Comparison of ENCODE assay signal across 26 cellular contexts in genomic region chr6:151051164-151051563, GRCh38.
DNase-seq lines count a peak whose midpoint lies in the region; ATAC-seq and TF ChIP-seq lines count a peak whose summit lies in the region.
"Had no signal": no experiment of that assay in that cellular context is flagged by ENCODE, and none has a peak within 500 bp of the region (broad histone marks: within the 10 kb centered on the region; RNA-seq: fewer than 3 reads in every experiment).

No MANE protein-coding gene starts in this region.

- DNase-seq in activated CD4-positive, alpha-beta T cell treated with anti-CD3 and anti-CD28 coated beads for 36 hours = peak; percentile 14
- no peak for DNase-seq in activated CD4-positive, alpha-beta T cell treated with anti-CD3 and anti-CD28 coated beads, Interleukin-2, amount 10 ng/mL, durations not matched to agents 24 days and 14 days
- DNase-seq in AG04450 (ENCODE audit: low read depth, low spot score) (no peak), mesothelial cell of epicardium (ENCODE audit: low spot score in 2 of 2, unreplicated experiment in 2 of 2) (no peak)
- peak; percentile 29 for DNase-seq in activated naive CD8-positive, alpha-beta T cell treated with anti-CD3 and anti-CD28 coated beads, Interleukin-2, amount 50 U/mL, for 24 hours
- DNase-seq: BE2C; CD8-positive, alpha-beta memory T cell; DMS79 treated with DMSO at 0.1 percent for 48 hours; GF-D8; GOT3; KBM-7; MG63; NCI-H1105 treated with DMSO at 0.1 percent for 48 hours; NCI-H2029; NCI-H446 treated with DMSO at 0.1 percent for 48 hours; NCI-H526; NCI-H82; NK-92 treated with Interleukin-12 subunit alpha and Interleukin-12 subunit beta, amount 100 ng/mL, for 24 hours; PC-9; RPMI8226; SHP77 had no signal

- no peaks in the 10 kb centered on the region; the same call in 1 of the 2 replicates for H3K9me3 ChIP-seq in AG04450 (ENCODE audit: control insufficient read depth, insufficient read depth, low read length)
- H3K9me3 ChIP-seq: BE2C, MG63 had no signal

- ATAC-seq in activated CD4-positive, alpha-beta T cell treated with anti-CD3 and anti-CD28 coated beads for 36 hours = peak; percentile 12
- ATAC-seq in activated naive CD8-positive, alpha-beta T cell treated with anti-CD3 and anti-CD28 coated beads, Interleukin-2, amount 50 U/mL, for 24 hours = peak; percentile 84
- no peak for ATAC-seq in HG03442 (IDR thresholded peaks at IDR 0.05; ENCODE audit: unreplicated experiment)
- no peak for ATAC-seq in HG02759 (IDR thresholded peaks at IDR 0.05; ENCODE audit: unreplicated experiment)
- no peak for ATAC-seq in GM18520 (IDR thresholded peaks at IDR 0.05; ENCODE audit: unreplicated experiment)

- peaks cover 58% of the 10 kb centered on the region for H3K36me3 Mint-ChIP-seq in activated CD4-positive, alpha-beta T cell treated with anti-CD3 and anti-CD28 coated beads for 36 hours (ENCODE audit: low read depth)
- peaks cover 45% of the 10 kb centered on the region for H3K36me3 Mint-ChIP-seq in activated CD4-positive, alpha-beta T cell treated with anti-CD3 and anti-CD28 coated beads, Interleukin-2, amount 10 ng/mL, durations not matched to agents 24 days and 14 days (ENCODE audit: low read depth)
- peaks cover 52% of the 10 kb centered on the region for H3K36me3 Mint-ChIP-seq in activated naive CD8-positive, alpha-beta T cell treated with anti-CD3 and anti-CD28 coated beads, Interleukin-2, amount 50 U/mL, for 24 hours (ENCODE audit: low read depth)
- peaks cover 14% of the 10 kb centered on the region for H3K36me3 Mint-ChIP-seq in mesothelial cell of epicardium

- POLR2A ChIA-PET in activated CD4-positive, alpha-beta T cell treated with anti-CD3 and anti-CD28 coated beads for 36 hours (lab: Charles Lee) = interaction anchor here (0.6 kb wide), 2 partner anchors 65 to 213 kb away, joined by 3 read pairs; no protein-coding TSS in a partner anchor
- POLR2A ChIA-PET in AG04450 (lab: Yijun Ruan, JAX) = no interaction called here

- no peak overlapping the region for H3K27ac Mint-ChIP-seq in activated CD4-positive, alpha-beta T cell treated with anti-CD3 and anti-CD28 coated beads for 36 hours
- H3K27ac Mint-ChIP-seq in activated CD4-positive, alpha-beta T cell treated with anti-CD3 and anti-CD28 coated beads, Interleukin-2, amount 10 ng/mL, durations not matched to agents 24 days and 14 days = no peak overlapping the region
- H3K27ac Mint-ChIP-seq in activated naive CD8-positive, alpha-beta T cell treated with anti-CD3 and anti-CD28 coated beads, Interleukin-2, amount 50 U/mL, for 24 hours = peak overlapping the region; percentile 68
- peak overlapping the region; percentile 96 for H3K27ac Mint-ChIP-seq in mesothelial cell of epicardium
- H3K27ac Mint-ChIP-seq: CD8-positive, alpha-beta memory T cell had no signal

- CTCF ChIA-PET in activated CD4-positive, alpha-beta T cell treated with anti-CD3 and anti-CD28 coated beads for 36 hours (lab: Charles Lee) = no interaction called here
- CTCF ChIA-PET in AG04450 (lab: Charles Lee) = interaction anchor here (3.3 kb wide), 1 partner anchor 273 kb away, joined by 14 read pairs; no protein-coding TSS in a partner anchor

- no peaks in the 10 kb centered on the region for H3K27me3 ChIP-seq in AG04450 (ENCODE audit: control insufficient read depth, insufficient read depth, low read length)
- H3K27me3 ChIP-seq: BE2C, MG63 had no signal

- no peaks in the 10 kb centered on the region for H3K4me1 Mint-ChIP-seq in activated CD4-positive, alpha-beta T cell treated with anti-CD3 and anti-CD28 coated beads for 36 hours
- no peaks in the 10 kb centered on the region for H3K4me1 Mint-ChIP-seq in activated CD4-positive, alpha-beta T cell treated with anti-CD3 and anti-CD28 coated beads, Interleukin-2, amount 10 ng/mL, durations not matched to agents 24 days and 14 days
- peaks cover 13% of the 10 kb centered on the region for H3K4me1 Mint-ChIP-seq in activated naive CD8-positive, alpha-beta T cell treated with anti-CD3 and anti-CD28 coated beads, Interleukin-2, amount 50 U/mL, for 24 hours
- peaks cover 62% of the 10 kb centered on the region for H3K4me1 Mint-ChIP-seq in mesothelial cell of epicardium
- H3K4me1 Mint-ChIP-seq: CD14-positive monocyte; CD8-positive, alpha-beta memory T cell had no signal

- H3K4me3 Mint-ChIP-seq in activated CD4-positive, alpha-beta T cell treated with anti-CD3 and anti-CD28 coated beads for 36 hours = no peak overlapping the region
- no peak overlapping the region for H3K4me3 Mint-ChIP-seq in activated CD4-positive, alpha-beta T cell treated with anti-CD3 and anti-CD28 coated beads, Interleukin-2, amount 10 ng/mL, durations not matched to agents 24 days and 14 days
- H3K4me3 Mint-ChIP-seq in activated naive CD8-positive, alpha-beta T cell treated with anti-CD3 and anti-CD28 coated beads, Interleukin-2, amount 50 U/mL, for 24 hours = no peak overlapping the region
- no peak overlapping the region for H3K4me3 Mint-ChIP-seq in mesothelial cell of epicardium
- H3K4me3 Mint-ChIP-seq: CD14-positive monocyte; CD8-positive, alpha-beta memory T cell had no signal

- intact Hi-C loops in activated CD4-positive, alpha-beta T cell treated with anti-CD3 and anti-CD28 coated beads for 36 hours (cut with DNase I, micrococcal nuclease) = no loop called here
- intact Hi-C loops in activated CD4-positive, alpha-beta T cell treated with anti-CD3 and anti-CD28 coated beads, Interleukin-2, amount 10 ng/mL, durations not matched to agents 24 days and 14 days (cut with micrococcal nuclease) = no loop called here

- no peaks in the 10 kb centered on the region for H3K27me3 Mint-ChIP-seq in activated CD4-positive, alpha-beta T cell treated with anti-CD3 and anti-CD28 coated beads for 36 hours
- H3K27me3 Mint-ChIP-seq in activated CD4-positive, alpha-beta T cell treated with anti-CD3 and anti-CD28 coated beads, Interleukin-2, amount 10 ng/mL, durations not matched to agents 24 days and 14 days = no peaks in the 10 kb centered on the region
- H3K27me3 Mint-ChIP-seq in activated naive CD8-positive, alpha-beta T cell treated with anti-CD3 and anti-CD28 coated beads, Interleukin-2, amount 50 U/mL, for 24 hours = no peaks in the 10 kb centered on the region
- H3K27me3 Mint-ChIP-seq in mesothelial cell of epicardium (ENCODE audit: low read depth) = no peaks in the 10 kb centered on the region
- H3K27me3 Mint-ChIP-seq: CD8-positive, alpha-beta memory T cell had no signal

- peak overlapping the region; percentile 11 for H3K27ac ChIP-seq in AG04450 (ENCODE audit: low read depth, low read length)
- H3K27ac ChIP-seq: 22Rv1, PC-9 had no signal

- H3K9me3 Mint-ChIP-seq in activated CD4-positive, alpha-beta T cell treated with anti-CD3 and anti-CD28 coated beads for 36 hours (ENCODE audit: low read depth) = peaks cover 11% of the 10 kb centered on the region
- peaks cover 13% of the 10 kb centered on the region for H3K9me3 Mint-ChIP-seq in activated CD4-positive, alpha-beta T cell treated with anti-CD3 and anti-CD28 coated beads, Interleukin-2, amount 10 ng/mL, durations not matched to agents 24 days and 14 days
- H3K9me3 Mint-ChIP-seq in activated naive CD8-positive, alpha-beta T cell treated with anti-CD3 and anti-CD28 coated beads, Interleukin-2, amount 50 U/mL, for 24 hours = peaks cover 6% of the 10 kb centered on the region
- H3K9me3 Mint-ChIP-seq in mesothelial cell of epicardium = no peaks in the 10 kb centered on the region

- H3K4me3 ChIP-seq in AG04450 (ENCODE audit: low read depth, low read length) = no peak overlapping the region
- H3K4me3 ChIP-seq: MG63, PC-9 had no signal

- TF ChIP-seq CTCF in AG04450 (IDR thresholded peaks at IDR 0.05; ENCODE audit: low read depth, low read length) = no peak
- no peak for TF ChIP-seq CTCF in mesothelial cell of epicardium (IDR thresholded peaks at IDR 0.05; ENCODE audit: unreplicated experiment)

Comparison
In these comparisons a context has a peak if more than half of its experiments do, and no peak if none do; other contexts are left out.
1. DNase-seq: peak in activated CD4-positive, alpha-beta T cell treated with anti-CD3 and anti-CD28 coated beads for 36 hours (single experiment) and activated naive CD8-positive, alpha-beta T cell treated with anti-CD3 and anti-CD28 coated beads, Interleukin-2, amount 50 U/mL, for 24 hours (single experiment); none in activated CD4-positive, alpha-beta T cell treated with anti-CD3 and anti-CD28 coated beads, Interleukin-2, amount 10 ng/mL, durations not matched to agents 24 days and 14 days (single experiment), AG04450 (single experiment) and mesothelial cell of epicardium (0 of 2).
2. ATAC-seq: peak in activated CD4-positive, alpha-beta T cell treated with anti-CD3 and anti-CD28 coated beads for 36 hours (single experiment) and activated naive CD8-positive, alpha-beta T cell treated with anti-CD3 and anti-CD28 coated beads, Interleukin-2, amount 50 U/mL, for 24 hours (single experiment); none in HG03442 (single experiment), HG02759 (single experiment) and GM18520 (single experiment).
3. H3K27ac Mint-ChIP-seq: peak in activated naive CD8-positive, alpha-beta T cell treated with anti-CD3 and anti-CD28 coated beads, Interleukin-2, amount 50 U/mL, for 24 hours (single experiment) and mesothelial cell of epicardium (single experiment); none in activated CD4-positive, alpha-beta T cell treated with anti-CD3 and anti-CD28 coated beads for 36 hours (single experiment) and activated CD4-positive, alpha-beta T cell treated with anti-CD3 and anti-CD28 coated beads, Interleukin-2, amount 10 ng/mL, durations not matched to agents 24 days and 14 days (single experiment).